Comparison of ENCODE assay signal across 1 cellular context in the genomic region with DNA sequence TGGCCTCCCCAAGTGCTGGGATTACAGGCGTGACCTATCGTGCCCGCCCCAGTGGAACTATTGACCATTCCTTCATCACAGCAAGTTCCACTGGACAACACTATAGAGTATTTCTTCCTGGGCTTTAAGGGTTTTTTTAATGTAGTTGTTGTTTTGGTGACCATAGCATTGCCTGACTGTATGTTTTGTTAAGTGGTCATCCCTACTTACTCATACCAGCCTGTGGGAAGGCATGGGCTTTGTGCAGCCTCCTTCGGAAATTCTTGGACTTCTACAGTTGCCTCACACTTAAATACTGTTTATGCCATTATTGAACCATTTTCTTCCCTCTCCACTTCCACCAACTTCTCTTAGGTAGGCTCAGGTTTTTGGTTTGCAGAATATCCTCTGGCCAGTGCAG.
TF ChIP-seq lines count a peak whose summit lies in the region.

No MANE protein-coding gene starts in this region.

TF ChIP-seq in IMR-90, 13 proteins besides CTCF, POLR2A, EP300 and RAD21:
- TF ChIP-seq FOS (IDR thresholded peaks at IDR 0.05; ENCODE audit: low read depth, low read length), result peak; percentile 51; the same call in 1 of the 2 replicates
- TF ChIP-seq BHLHE40 (IDR thresholded peaks at IDR 0.05; ENCODE audit: low read depth, low read length), result no peak
- TF ChIP-seq CEBPB (IDR thresholded peaks at IDR 0.05; ENCODE audit: low read depth, low read length), result peak; percentile 72
TF ChIP-seq in IMR-90: peak in this region for 2.
